ENCODE assay signal across 15 cellular contexts in genomic region chr12:104462325-104462724, GRCh38. TPM values are rescaled to one million over a fixed set of nuclear protein-coding genes. Genes with fewer than 3 reads are reported as not detected.
DNase-seq lines count a peak whose midpoint lies in the region; ATAC-seq, FAIRE-seq and TF ChIP-seq lines count a peak whose summit lies in the region.
"Had no signal": no experiment of that assay in that cellular context is flagged by ENCODE, and none has a peak within 500 bp of the region (broad histone marks: within the 10 kb centered on the region; RNA-seq: fewer than 3 reads in every experiment).

No MANE protein-coding gene starts in this region.

- H3K4me1 ChIP-seq in HepG2 (ENCODE audit: insufficient read depth, low read length) (no peaks in the 10 kb centered on the region), right lobe of liver (peaks cover 0 to 9% (median 0%) of the 10 kb centered on the region in 4 donors), esophagus squamous epithelium (peaks cover 0 to 61% (median 27%) of the 10 kb centered on the region in 3 donors)

- H3K9ac ChIP-seq in HepG2 (ENCODE audit: insufficient read depth, low read depth, low read length): no peak overlapping the region

- H2AFZ ChIP-seq in HepG2 (ENCODE audit: low read length): no peak overlapping the region

- H3K27ac Mint-ChIP-seq in T-helper 17 cell (peak overlapping the region; percentile 99), mesothelial cell of epicardium (no peak overlapping the region)

- H3K36me3 Mint-ChIP-seq in T-helper 17 cell (ENCODE audit: low read depth): peaks cover 4% of the 10 kb centered on the region
- no peaks in the 10 kb centered on the region for H3K36me3 Mint-ChIP-seq in mesothelial cell of epicardium

- 14% methylated on average over 1 of the region's 1 CpG for WGBS in HepG2 (ENCODE audit: low lambda C conversion rate)
- WGBS in right lobe of liver (ENCODE audit: insufficient coverage, low coverage, low lambda C conversion rate, missing lambda C conversion rate): 35% methylated on average over 1 of the region's 1 CpG
- 57 to 75% methylated on average over 1 of the region's 1 CpG for WGBS in esophagus squamous epithelium, 2 donors

- no peak for TF ChIP-seq RAD21 in HepG2 (CRISPR knock-in tag; IDR thresholded peaks at IDR 0.05)

- POLR2A ChIA-PET in HepG2 (lab: Yijun Ruan, JAX): no interaction called here

- H3K9me3 ChIP-seq in HepG2 (ENCODE audit: low read length): no peaks in the 10 kb centered on the region
- H3K9me3 ChIP-seq in right lobe of liver: no peaks in the 10 kb centered on the region
- no peaks in the 10 kb centered on the region for H3K9me3 ChIP-seq in T-helper 17 cell (ENCODE audit: control insufficient read depth, low read length, poor library complexity, severe bottlenecking)
- no peaks in the 10 kb centered on the region for H3K9me3 ChIP-seq in esophagus squamous epithelium
- H3K9me3 ChIP-seq: ovary, SJSA1, tibial artery had no signal

- ATAC-seq in HepG2 (no peak), right lobe of liver (no peak), T-helper 17 cell (no peak), HG03520 (IDR thresholded peaks at IDR 0.05; ENCODE audit: unreplicated experiment) (no peak), GM18858 (IDR thresholded peaks at IDR 0.05; ENCODE audit: unreplicated experiment) (no peak)
- ATAC-seq: foreskin keratinocyte had no signal

- DNase-seq in HepG2 (ENCODE audit: low spot score) (no peak), right lobe of liver (no peak), T-helper 17 cell (no peak), esophagus squamous epithelium (lab: John Stamatoyannopoulos, UW) (no peak), mesothelial cell of epicardium (ENCODE audit: low spot score in 2 of 2, unreplicated experiment in 2 of 2) (no peak), RKO (ENCODE audit: low spot score) (no peak)
- DNase-seq: activated CD8-positive, alpha-beta memory T cell treated with anti-CD3 and anti-CD28 coated beads, Interleukin-2, amount 50 U/mL, for 48 hours; foreskin keratinocyte; NCI-H2171; ovary; tibial artery had no signal

- CTCF ChIA-PET in HepG2 (lab: Yijun Ruan, JAX; ENCODE audit: low intra/inter-chr PET ratio, low total read pairs): no interaction called here

- H3K27ac ChIP-seq in HepG2 (ENCODE audit: extremely low read length, insufficient read depth, low read length) (no peak overlapping the region), right lobe of liver (peak overlapping the region in 1 of 3 donors; percentile 20), esophagus squamous epithelium (peak overlapping the region in 3 of 4 donors; percentile 40 to 60 (median 43))
- H3K27ac ChIP-seq: foreskin keratinocyte, ovary, SJSA1 had no signal

- H3K4me2 ChIP-seq in HepG2 (ENCODE audit: low read depth, low read length): no peak overlapping the region

- TF ChIP-seq EP300 in HepG2 (IDR thresholded peaks at IDR 0.05; ENCODE audit: low read depth in 2 of 2, low read length in 2 of 2) (no peak), HepG2 (CRISPR knock-in tag; IDR thresholded peaks at IDR 0.05; ENCODE audit: borderline replicate concordance) (no peak)

- H4K20me1 ChIP-seq in HepG2 (ENCODE audit: insufficient read depth, low read length): no peaks in the 10 kb centered on the region

- TF ChIP-seq POLR2A in HepG2 (IDR thresholded peaks at IDR 0.05; ENCODE audit: insufficient read depth in 1 of 2, low read depth in 2 of 2, low read length in 2 of 2): no peak
- TF ChIP-seq POLR2A in right lobe of liver (IDR thresholded peaks at IDR 0.05): no peak
- no peak for TF ChIP-seq POLR2A in esophagus squamous epithelium (IDR thresholded peaks at IDR 0.05)

- no peak overlapping the region for H3K4me3 ChIP-seq in HepG2 (replicated peaks in 1 of 3; ENCODE audit: insufficient read depth in 1 of 3, low read depth in 2 of 3, low read length in 3 of 3)
- H3K4me3 ChIP-seq in right lobe of liver: no peak overlapping the region
- H3K4me3 ChIP-seq in esophagus squamous epithelium: no peak overlapping the region
- H3K4me3 ChIP-seq: ovary, SJSA1, tibial artery had no signal

- no peaks in the 10 kb centered on the region for H3K79me2 ChIP-seq in HepG2 (ENCODE audit: insufficient read depth, low read length)

- in situ Hi-C loops in HepG2 (cut with HindIII; ENCODE audit: extremely low pct_ligation_motif_present, low pct_unique_long_range_greater_than_20kb): no loop called here

- H3K27me3 Mint-ChIP-seq in T-helper 17 cell: no peaks in the 10 kb centered on the region
- H3K27me3 Mint-ChIP-seq in mesothelial cell of epicardium (ENCODE audit: low read depth): peaks cover 21% of the 10 kb centered on the region

- TF ChIP-seq CTCF in HepG2 (CRISPR knock-in tag; IDR thresholded peaks at IDR 0.05): no peak
- TF ChIP-seq CTCF in right lobe of liver (IDR thresholded peaks at IDR 0.05): no peak
- TF ChIP-seq CTCF in esophagus squamous epithelium (IDR thresholded peaks at IDR 0.05): no peak
- no peak for TF ChIP-seq CTCF in mesothelial cell of epicardium (IDR thresholded peaks at IDR 0.05; ENCODE audit: unreplicated experiment)

- H3K27me3 ChIP-seq in HepG2 (ENCODE audit: control insufficient read depth in 1 of 2, insufficient read depth in 2 of 2, low read length in 2 of 2) (peaks cover 6 to 32% of the 10 kb centered on the region in 2 experiments; a peak in 4 of 5 replicates), right lobe of liver (peaks cover 0 to 13% of the 10 kb centered on the region in 2 donors), esophagus squamous epithelium (no peaks in the 10 kb centered on the region)
- H3K27me3 ChIP-seq: foreskin keratinocyte, ovary, tibial artery had no signal

- FAIRE-seq in HepG2 (lab: Jason Lieb, UNC): no peak

- H3K36me3 ChIP-seq in HepG2 (replicated peaks in 1 of 2; ENCODE audit: control insufficient read depth in 1 of 2, insufficient read depth in 2 of 2, low read length in 2 of 2) (no peaks in the 10 kb centered on the region), right lobe of liver (no peaks in the 10 kb centered on the region), esophagus squamous epithelium (no peaks in the 10 kb centered on the region)
- H3K36me3 ChIP-seq: ovary, SJSA1, tibial artery had no signal

- BruUV-seq in HepG2 (replicated peaks; lab: Mats Ljungman, UMichigan): no TSS peak

- H3K4me3 Mint-ChIP-seq in T-helper 17 cell (peak overlapping the region; percentile 82), mesothelial cell of epicardium (no peak overlapping the region)

- no peaks in the 10 kb centered on the region for H3K9me3 Mint-ChIP-seq in mesothelial cell of epicardium
- H3K9me3 Mint-ChIP-seq: brain had no signal

- H3K4me1 Mint-ChIP-seq in T-helper 17 cell (peaks cover 53% of the 10 kb centered on the region), mesothelial cell of epicardium (peaks cover 17% of the 10 kb centered on the region)

- intact Hi-C loops in HepG2 (cut with micrococcal nuclease; ENCODE audit: unreplicated experiment) (no loop called here), right lobe of liver (cut with DNase I) (no loop called here), esophagus squamous epithelium (cut with DNase I) (no loop called here)

TF ChIP-seq in HepG2, 621 proteins besides CTCF, POLR2A, EP300 and RAD21 (continues in another document):
- TF ChIP-seq ZNF781 (CRISPR knock-in tag; IDR thresholded peaks at IDR 0.05; ENCODE audit: borderline replicate concordance, not compliant biosample characterization) (no peak), KMT2B (CRISPR knock-in tag; IDR thresholded peaks at IDR 0.05) (no peak), MAFK (conservative IDR thresholded peaks at IDR 0.05 in 1 of 2, IDR thresholded peaks at IDR 0.05 in 1 of 2; ENCODE audit: low read length in 2 of 2) (peak; percentile 81 to 89), ZNF577 (CRISPR knock-in tag; IDR thresholded peaks at IDR 0.05; ENCODE audit: borderline replicate concordance, low read depth) (no peak), RAD51 (IDR thresholded peaks at IDR 0.05; ENCODE audit: borderline replicate concordance) (no peak), CERS6 (CRISPR knock-in tag; IDR thresholded peaks at IDR 0.05) (no peak), SATB2 (CRISPR knock-in tag; IDR thresholded peaks at IDR 0.05) (no peak)

RNA-seq across cellular contexts. Expression of gene CHST11, which starts 5.6 kb away (rescaled TPM):
- total RNA-seq in HepG2 (2016; rRNA removed; fragmentation: Illumina TruSeq; extraction: Trizol) (not detected in 2 replicates), right lobe of liver (10 to 100 TPM in 1 of 6 experiments, 1 to 10 TPM in 4, under 1 TPM in 1; 0.57 to 10.4 (median 3.5) TPM), T-helper 17 cell (10 to 100 TPM; 76.6 to 78.3 TPM), esophagus squamous epithelium (10 to 100 TPM in 2 of 4 donors, 1 to 10 TPM in 2; 6.3 to 12.6 (median 10.3) TPM), mesothelial cell of epicardium (9.0 to 15.0 TPM (median 12.1 TPM) in 3 replicates)
- not detected in 2 replicates for total RNA-seq in HepG2 (2016; cell fraction: cytosol; rRNA removed; fragmentation: Illumina TruSeq; extraction: Trizol; ENCODE audit: low read depth)
- not detected in 2 replicates for total RNA-seq in HepG2 (2016; cell fraction: insoluble cytoplasmic fraction; rRNA removed; fragmentation: Illumina TruSeq; extraction: Trizol)
- total RNA-seq in HepG2 (2016; cell fraction: membrane; rRNA removed; fragmentation: Illumina TruSeq; extraction: Trizol): not detected in 2 replicates
- total RNA-seq in HepG2 (2016; cell fraction: nucleus; rRNA removed; fragmentation: Illumina TruSeq; extraction: Trizol): not detected in 2 replicates
- 0.05 and 0.15 TPM in 2 replicates for polyA plus RNA-seq in HepG2 (2011; rRNA removed)
- 0.04 TPM in 1 of 2 replicates, not detected in the other for polyA plus RNA-seq in HepG2 (2011; cell fraction: cytosol; rRNA removed)
- polyA plus RNA-seq in HepG2 (2011; cell fraction: nucleus; rRNA removed): 0.10 TPM in 1 of 2 replicates, not detected in the other
- polyA plus RNA-seq in HepG2 (2012): not detected in 2 replicates
- not detected in 2 replicates for polyA plus RNA-seq in HepG2 (2016; cell fraction: cytosol; fragmentation: Illumina TruSeq; extraction: Trizol; ENCODE audit: low read depth)
- polyA plus RNA-seq in HepG2 (2016; cell fraction: insoluble cytoplasmic fraction; fragmentation: Illumina TruSeq; extraction: Trizol; ENCODE audit: low read depth): not detected in 2 replicates
- polyA plus RNA-seq in HepG2 (2016; cell fraction: membrane; fragmentation: Illumina TruSeq; extraction: Trizol; ENCODE audit: low read depth): not detected in 2 replicates
- not detected in 2 replicates for polyA plus RNA-seq in HepG2 (2016; cell fraction: nucleus; fragmentation: Illumina TruSeq; extraction: Trizol; ENCODE audit: insufficient read depth, low read depth)
- polyA minus RNA-seq in HepG2 (2011; rRNA and poly(A)+ RNA removed; ENCODE audit: low replicate concordance): 1.7 TPM in 1 of 2 replicates, not detected in the other
- polyA minus RNA-seq in HepG2 (2011; cell fraction: cytosol; rRNA and poly(A)+ RNA removed): not detected in 2 replicates
- 0.12 TPM in 1 of 2 replicates, not detected in the other for polyA minus RNA-seq in HepG2 (2011; cell fraction: nucleus; rRNA and poly(A)+ RNA removed)
